ENCODE assay signal across 16 cellular contexts in genomic region chr14:68491793-68492192, GRCh38.
"Had no signal": no experiment of that assay in that cellular context is flagged by ENCODE, and none has a peak within 500 bp of the region (broad histone marks: within the 10 kb centered on the region; RNA-seq: fewer than 3 reads in every experiment).

No MANE protein-coding gene starts in this region.

- H3K4me1 ChIP-seq: colonic mucosa had no signal

- H3K27me3 ChIP-seq: colonic mucosa, esophagus muscularis mucosa, ovary had no signal

- H3K27me3 Mint-ChIP-seq: activated CD4-positive, alpha-beta T cell treated with anti-CD3 and anti-CD28 coated beads, Interleukin-2, amount 10 ng/mL, durations not matched to agents 7 days and 5 days; activated naive CD8-positive, alpha-beta T cell; brain had no signal

- H3K27ac ChIP-seq: colonic mucosa, esophagus muscularis mucosa, thoracic aorta, WERI-Rb-1 had no signal

- H3K4me3 Mint-ChIP-seq: activated CD4-positive, alpha-beta T cell treated with anti-CD3 and anti-CD28 coated beads, Interleukin-2, amount 10 ng/mL, durations not matched to agents 7 days and 5 days; activated naive CD8-positive, alpha-beta T cell; brain; T-helper 1 cell treated with Interleukin-12 subunit alpha and Interleukin-12 subunit beta and Interleukin-4 antibody, amounts not matched to agents 30 μg/mL and 1 μg/mL, for 36 hours had no signal

- H3K27ac Mint-ChIP-seq: activated CD4-positive, alpha-beta T cell treated with anti-CD3 and anti-CD28 coated beads, Interleukin-2, amount 10 ng/mL, durations not matched to agents 7 days and 5 days; activated naive CD8-positive, alpha-beta T cell; T-helper 1 cell treated with Interleukin-12 subunit alpha and Interleukin-12 subunit beta and Interleukin-4 antibody, amounts not matched to agents 30 μg/mL and 1 μg/mL, for 36 hours had no signal

- H3K9me3 ChIP-seq: colonic mucosa, esophagus muscularis mucosa, ovary, thoracic aorta had no signal

- H3K4me3 ChIP-seq: colonic mucosa, esophagus muscularis mucosa, ovary, thoracic aorta had no signal

- H3K9me3 Mint-ChIP-seq: brain; T-helper 1 cell treated with Interleukin-12 subunit alpha and Interleukin-12 subunit beta and Interleukin-4 antibody, amounts not matched to agents 30 μg/mL and 1 μg/mL, for 36 hours had no signal

- ATAC-seq: sciatic nerve had no signal

- DNase-seq: activated CD4-positive, alpha-beta T cell treated with anti-CD3 and anti-CD28 coated beads, Interleukin-2, amount 10 ng/mL, durations not matched to agents 7 days and 5 days; activated CD8-positive, alpha-beta memory T cell treated with anti-CD3 and anti-CD28 coated beads for 24 hours; activated gamma-delta T cell treated with Interleukin-2 at 50 U/mL for 16 hours; amniotic stem cell; central memory CD4-positive, alpha-beta T cell; colonic mucosa; hippocampal formation; ovary; stimulated activated CD4-positive, alpha-beta T cell treated with anti-CD3 and anti-CD28 coated beads, Interleukin-1b, Interleukin-23, amount 100 ng/mL, for 48 hours; WERI-Rb-1 had no signal

- H3K36me3 Mint-ChIP-seq: brain had no signal

- H3K36me3 ChIP-seq: colonic mucosa, esophagus muscularis mucosa, ovary, thoracic aorta, WERI-Rb-1 had no signal
